Comparison of ENCODE assay signal across 11 cellular contexts in genomic region chr1:74964508-74964907, GRCh38.
DNase-seq lines count a peak whose midpoint lies in the region; ATAC-seq and TF ChIP-seq lines count a peak whose summit lies in the region.
"Had no signal": no experiment of that assay in that cellular context is flagged by ENCODE, and none has a peak within 500 bp of the region (broad histone marks: within the 10 kb centered on the region; RNA-seq: fewer than 3 reads in every experiment).

No MANE protein-coding gene starts in this region.

- H3F3A ChIP-seq in PC-3 (ENCODE audit: low read length, unreplicated experiment): no peaks in the 10 kb centered on the region

- no peaks in the 10 kb centered on the region for H3K9me3 ChIP-seq in PC-3 (ENCODE audit: low read length)
- H3K9me3 ChIP-seq: SJSA1 had no signal

- no peaks in the 10 kb centered on the region for H3K4me1 Mint-ChIP-seq in activated T-cell treated with anti-CD3 and anti-CD28 coated beads, Interleukin-2, amount 50 U/mL, for 4 hours (ENCODE audit: low read depth)

- no peaks in the 10 kb centered on the region for H3K9me2 ChIP-seq in PC-3 (replicated peaks; ENCODE audit: low read length)

- no peaks in the 10 kb centered on the region for H3K79me2 ChIP-seq in PC-3 (ENCODE audit: low read length)

- H3K4me3 ChIP-seq in PC-3 (ENCODE audit: low read length): no peak overlapping the region
- H3K4me3 ChIP-seq: SJSA1 had no signal

- H3K4me1 ChIP-seq in PC-3 (ENCODE audit: insufficient read depth, low read length): no peaks in the 10 kb centered on the region
- H3K4me1 ChIP-seq: SJSA1 had no signal

- no peak overlapping the region for H3K9ac ChIP-seq in PC-3 (ENCODE audit: low read length)

- intact Hi-C loops in PC-3 (cut with micrococcal nuclease): no loop called here

- no peaks in the 10 kb centered on the region for H3K36me3 ChIP-seq in PC-3 (ENCODE audit: low read depth, low read length)
- H3K36me3 ChIP-seq: SJSA1 had no signal

- POLR2A ChIA-PET in PC-3 (lab: Charles Lee; ENCODE audit: unreplicated experiment): no interaction called here

- DNase-seq in DMS153 (lab: John Stamatoyannopoulos, UW) (peak; percentile 91), NCI-H1092 (lab: John Stamatoyannopoulos, UW) (peak; percentile 86), PC-3 (peak; percentile 3), left kidney (ENCODE audit: low read depth, low spot score) (peak; percentile 43), glomerular visceral epithelial cell (ENCODE audit: extremely low spot score) (no peak)
- no peak for DNase-seq in activated T-cell treated with anti-CD3 and anti-CD28 coated beads, Interleukin-2, amount 50 U/mL, for 4 hours
- DNase-seq: activated T-cell treated with anti-CD3 and anti-CD28 coated beads, Interleukin-2, amount 50 U/mL, for 48 hours; effector CD4-positive, alpha-beta T cell had no signal

- H4K20me1 ChIP-seq in PC-3 (ENCODE audit: low read length): no peaks in the 10 kb centered on the region

- peaks cover 3% of the 10 kb centered on the region for H3K9me3 Mint-ChIP-seq in activated T-cell treated with anti-CD3 and anti-CD28 coated beads, Interleukin-2, amount 50 U/mL, for 4 hours

- H2AFZ ChIP-seq in PC-3 (ENCODE audit: low read length): no peak overlapping the region

- CTCF ChIA-PET in PC-3 (lab: Charles Lee): no interaction called here

- H3K27me3 ChIP-seq in PC-3 (ENCODE audit: low read length): 0 out of 2 replicates have a peak, but pooled peaks cover 3% of the 10 kb centered on the region
- H3K27me3 ChIP-seq: SJSA1 had no signal

- no peak overlapping the region for H3K4me2 ChIP-seq in PC-3 (ENCODE audit: low read length)

- TF ChIP-seq CTCF in PC-3 (conservative IDR thresholded peaks at IDR 0.05; ENCODE audit: low read depth, low read length): no peak

- ATAC-seq in PC-3 (no peak), GM18873 (IDR thresholded peaks at IDR 0.05; ENCODE audit: low FRiP score, unreplicated experiment) (no peak), GM19351 (IDR thresholded peaks at IDR 0.05; ENCODE audit: unreplicated experiment) (no peak)
- ATAC-seq in activated T-cell treated with anti-CD3 and anti-CD28 coated beads, Interleukin-2, amount 50 U/mL, for 4 hours: no peak

- no peaks in the 10 kb centered on the region for H3K36me3 Mint-ChIP-seq in activated T-cell treated with anti-CD3 and anti-CD28 coated beads, Interleukin-2, amount 50 U/mL, for 4 hours (ENCODE audit: insufficient read depth)

- no peak overlapping the region for H3K4me3 Mint-ChIP-seq in activated T-cell treated with anti-CD3 and anti-CD28 coated beads, Interleukin-2, amount 50 U/mL, for 4 hours

- BruUV-seq in PC-3 (replicated peaks; lab: Mats Ljungman, UMichigan): no TSS peak

- no peaks in the 10 kb centered on the region for H3K27me3 Mint-ChIP-seq in activated T-cell treated with anti-CD3 and anti-CD28 coated beads, Interleukin-2, amount 50 U/mL, for 4 hours (ENCODE audit: low read depth)

- no peak overlapping the region for H3K27ac ChIP-seq in PC-3 (ENCODE audit: low read length)
- H3K27ac ChIP-seq: SJSA1 had no signal

Comparison
In these comparisons a context has a peak if more than half of its experiments do, and no peak if none do; other contexts are left out.
1. DNase-seq: peak in DMS153 (single experiment), NCI-H1092 (single experiment), PC-3 (single experiment) and left kidney (single experiment); none in glomerular visceral epithelial cell (single experiment) and activated T-cell treated with anti-CD3 and anti-CD28 coated beads, Interleukin-2, amount 50 U/mL, for 4 hours (single experiment).